ENCODE assay signal across 7 cellular contexts in genomic region chr13:75762066-75762937, GRCh38.
DNase-seq lines count a peak whose midpoint lies in the region; ATAC-seq lines count a peak whose summit lies in the region.

No MANE protein-coding gene starts in this region.

- ATAC-seq in GM19035 (IDR thresholded peaks at IDR 0.05; ENCODE audit: unreplicated experiment) (peak; percentile 98), HG02840 (IDR thresholded peaks at IDR 0.05; ENCODE audit: low FRiP score, unreplicated experiment) (peak; percentile 94)

- peaks cover 23% of the 10 kb centered on the region for H3K36me3 Mint-ChIP-seq in T-helper 2 cell treated with Interferon-gamma antibody and Interleukin-4, amounts not matched to agents 5 μg/mL and 100 μg/mL, for 36 hours (ENCODE audit: low read depth)

- DNase-seq in T-helper 2 cell treated with Interferon-gamma antibody and Interleukin-4, amounts not matched to agents 5 μg/mL and 100 μg/mL, for 36 hours (ENCODE audit: low spot score): peak; percentile 48
- DNase-seq in glomerular visceral epithelial cell (ENCODE audit: extremely low spot score) (peak; percentile 11), NCI-H510A treated with DMSO at 0.1 percent for 48 hours (lab: John Stamatoyannopoulos, UW) (no peak), NCI-H2029 (lab: John Stamatoyannopoulos, UW) (no peak)
- DNase-seq in stimulated activated CD4-positive, alpha-beta T cell treated with anti-CD3 and anti-CD28 coated beads, Interleukin-2, amount 100 ng/mL, for 48 hours: peak; percentile 13 to 17

- H3K9me3 Mint-ChIP-seq in T-helper 2 cell treated with Interferon-gamma antibody and Interleukin-4, amounts not matched to agents 5 μg/mL and 100 μg/mL, for 36 hours: peaks cover 8% of the 10 kb centered on the region

- peaks cover 60% of the 10 kb centered on the region for H3K4me1 Mint-ChIP-seq in T-helper 2 cell treated with Interferon-gamma antibody and Interleukin-4, amounts not matched to agents 5 μg/mL and 100 μg/mL, for 36 hours (ENCODE audit: low read depth)

- no peaks in the 10 kb centered on the region for H3K27me3 Mint-ChIP-seq in T-helper 2 cell treated with Interferon-gamma antibody and Interleukin-4, amounts not matched to agents 5 μg/mL and 100 μg/mL, for 36 hours (ENCODE audit: low read depth)

- H3K4me3 Mint-ChIP-seq in T-helper 2 cell treated with Interferon-gamma antibody and Interleukin-4, amounts not matched to agents 5 μg/mL and 100 μg/mL, for 36 hours: peak overlapping the region; percentile 82

- H3K27ac Mint-ChIP-seq in T-helper 2 cell treated with Interferon-gamma antibody and Interleukin-4, amounts not matched to agents 5 μg/mL and 100 μg/mL, for 36 hours: peak overlapping the region; percentile 93

Comparison
In these comparisons a context has a peak if more than half of its experiments do, and no peak if none do; other contexts are left out.
1. DNase-seq: peak in T-helper 2 cell treated with Interferon-gamma antibody and Interleukin-4, amounts not matched to agents 5 μg/mL and 100 μg/mL, for 36 hours (single experiment), glomerular visceral epithelial cell (single experiment) and stimulated activated CD4-positive, alpha-beta T cell treated with anti-CD3 and anti-CD28 coated beads, Interleukin-2, amount 100 ng/mL, for 48 hours (2 of 2); none in NCI-H510A treated with DMSO at 0.1 percent for 48 hours (single experiment) and NCI-H2029 (single experiment).